ENCODE assay signal across 8 cellular contexts in the genomic region with DNA sequence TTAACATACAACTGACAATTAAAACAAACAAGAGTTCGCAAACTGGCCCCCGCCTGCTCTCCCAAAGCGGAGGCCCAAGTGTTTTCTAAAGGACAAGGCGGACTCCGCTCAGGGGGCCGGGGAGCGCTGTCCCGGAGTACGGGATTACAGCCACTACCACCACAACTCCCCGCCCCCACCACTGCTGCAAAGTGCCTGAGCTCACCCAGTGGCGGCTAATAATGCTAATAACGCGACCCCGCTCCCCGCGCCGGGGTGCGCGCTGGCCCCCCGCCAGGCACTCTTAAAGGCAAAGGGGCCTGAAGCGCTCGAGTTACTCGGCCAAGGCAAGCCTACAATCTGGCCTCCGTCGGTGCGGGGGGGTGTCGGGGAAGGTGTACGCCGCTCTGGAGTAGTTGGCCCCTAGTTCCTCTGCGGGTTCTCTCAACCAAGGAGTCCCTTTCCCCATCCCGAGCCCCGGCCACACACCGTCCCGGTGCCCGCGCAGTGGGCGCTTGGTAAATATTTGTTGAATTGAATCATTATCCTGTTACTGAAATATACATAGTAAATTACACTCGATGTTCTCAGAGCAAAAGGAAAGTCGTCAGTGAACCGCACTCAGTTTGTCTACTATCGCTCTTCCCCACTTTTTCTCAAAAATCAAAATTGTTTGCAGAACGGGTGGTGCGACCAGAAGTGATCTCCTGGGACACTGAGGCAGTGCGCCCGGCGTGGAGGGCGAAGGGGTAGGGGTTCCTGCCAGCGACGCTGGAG. TPM values are rescaled to one million over a fixed set of nuclear protein-coding genes. Genes with fewer than 3 reads are reported as not detected.
DNase-seq lines count a peak whose midpoint lies in the region; ATAC-seq and TF ChIP-seq lines count a peak whose summit lies in the region.

No MANE protein-coding gene starts in this region.

- H3K9ac ChIP-seq in mammary epithelial cell (ENCODE audit: insufficient read depth, low read length), result peak overlapping the region; percentile 65

- no peak for ATAC-seq in thoracic aorta (ENCODE audit: insufficient number of reproducible peaks, low FRiP score, low read depth)
- no peak for ATAC-seq in HG03571 (IDR thresholded peaks at IDR 0.05; ENCODE audit: unreplicated experiment)
- ATAC-seq in HG03469 (IDR thresholded peaks at IDR 0.05; ENCODE audit: unreplicated experiment), result no peak

- peak overlapping the region; percentile 98 for H3K4me2 ChIP-seq in mammary epithelial cell (ENCODE audit: insufficient read depth, low read depth, low read length)

- peak overlapping the region; percentile 90 for H3K4me3 Mint-ChIP-seq in Caco-2 (ENCODE audit: unreplicated experiment)

- peaks cover 10% of the 10 kb centered on the region for H3K27me3 Mint-ChIP-seq in Caco-2 (ENCODE audit: insufficient read depth, unreplicated experiment)

- peaks cover 13% of the 10 kb centered on the region for H3K36me3 Mint-ChIP-seq in Caco-2 (ENCODE audit: insufficient read depth, unreplicated experiment)

- H3K9me3 Mint-ChIP-seq in Caco-2 (ENCODE audit: unreplicated experiment), result no peaks in the 10 kb centered on the region

- peak overlapping the region; percentile 95 for H2AFZ ChIP-seq in mammary epithelial cell (ENCODE audit: low read depth, low read length)

- intact Hi-C loops in Caco-2 (cut with micrococcal nuclease; ENCODE audit: unreplicated experiment), result loop anchor here (2.0 to 5.0 kb wide), 6 partner anchors 41 to 766 kb away; no protein-coding TSS in a partner anchor
- intact Hi-C loops in mammary epithelial cell (cut with micrococcal nuclease), result loop anchor here (2.0 to 5.0 kb wide), 2 partner anchors 39 to 629 kb away; no protein-coding TSS in a partner anchor

- BruUV-seq in Caco-2 (replicated peaks; lab: Mats Ljungman, UMichigan) (TSS peak; percentile 49), mammary epithelial cell (replicated peaks; lab: Mats Ljungman, UMichigan) (TSS peak; percentile 9)

- POLR2A ChIA-PET in Caco-2 (lab: Charles Lee), result no interaction called here

- H3K79me2 ChIP-seq in mammary epithelial cell (ENCODE audit: insufficient read depth, low read length), result peaks cover 24% of the 10 kb centered on the region

- no peaks in the 10 kb centered on the region for H3K27me3 ChIP-seq in Caco-2 (replicated peaks; ENCODE audit: control insufficient read depth, insufficient read depth, low read length)
- no peaks in the 10 kb centered on the region for H3K27me3 ChIP-seq in MG63
- H3K27me3 ChIP-seq in mammary epithelial cell (ENCODE audit: insufficient read depth, low read length), result no peaks in the 10 kb centered on the region
- H3K27me3 ChIP-seq in thoracic aorta (replicated peaks; ENCODE audit: insufficient read depth), result peaks cover 15% of the 10 kb centered on the region

- H3K27ac Mint-ChIP-seq in Caco-2 (ENCODE audit: unreplicated experiment), result peak overlapping the region; percentile 66

- dilution Hi-C loops in mammary epithelial cell (cut with HindIII; ENCODE audit: low sequenced_read_pairs), result loop anchor here (25.0 kb wide), 1 partner anchor 251 kb away; no protein-coding TSS in a partner anchor

- DNase-seq in Caco-2 (peak in 1 of 2 experiments; percentile 18), MG63 (peak; percentile 82), mammary epithelial cell (peak; percentile 49), left kidney (ENCODE audit: low read depth, low spot score) (peak; percentile 75), thoracic aorta (ENCODE audit: low spot score) (no peak)
- DNase-seq in NK-92 treated with Interleukin-12 subunit alpha and Interleukin-12 subunit beta, amount 100 ng/mL, for 24 hours (lab: John Stamatoyannopoulos, UW), result no peak

- peaks cover 7% of the 10 kb centered on the region; the same call in 1 of the 2 replicates for H3K4me1 ChIP-seq in Caco-2
- peaks cover 40% of the 10 kb centered on the region for H3K4me1 ChIP-seq in mammary epithelial cell (ENCODE audit: insufficient read depth, low read length)
- peaks cover 21 to 55% of the 10 kb centered on the region in 2 donors for H3K4me1 ChIP-seq in thoracic aorta (ENCODE audit: control insufficient read depth in 1 of 2, low read depth in 2 of 2)

- in situ Hi-C loops in mammary epithelial cell (cut with MboI; ENCODE audit: low sequenced_read_pairs in 2 of 2), result loop anchor here (5.0 to 25.0 kb wide), 7 partner anchors 126 to 599 kb away; no protein-coding TSS in a partner anchor

- WGBS in mammary epithelial cell (ENCODE audit: low coverage, missing lambda C conversion rate), result 4% methylated on average over 27 of the region's 49 CpGs

- H3K27ac ChIP-seq in mammary epithelial cell (ENCODE audit: insufficient read depth, low read depth, low read length) (peak overlapping the region; percentile 19), thoracic aorta (no peak overlapping the region)

- no peaks in the 10 kb centered on the region for H4K20me1 ChIP-seq in mammary epithelial cell (ENCODE audit: insufficient read depth, low read length)

- TF ChIP-seq CTCF in Caco-2 (IDR thresholded peaks at IDR 0.05; ENCODE audit: insufficient read depth in 1 of 2, low read depth in 1 of 2, low read length in 1 of 2, severe bottlenecking in 1 of 2, unreplicated experiment in 1 of 2) (no peak), mammary epithelial cell (conservative IDR thresholded peaks at IDR 0.05 in 1 of 2, IDR thresholded peaks at IDR 0.05 in 1 of 2; ENCODE audit: extremely low read depth in 1 of 2, insufficient read depth in 1 of 2, low read depth in 1 of 2, low read length in 2 of 2) (no peak), thoracic aorta (IDR thresholded peaks at IDR 0.05) (no peak)

- CTCF ChIA-PET in Caco-2 (lab: Charles Lee), result interaction anchor here (0.6 to 1.5 kb wide), 2 partner anchors 136 to 236 kb away, joined by 4 to 5 read pairs; no protein-coding TSS in a partner anchor
- CTCF ChIA-PET in mammary epithelial cell (lab: Charles Lee; ENCODE audit: low non-redundant PET), result no interaction called here

- peak overlapping the region; percentile 43 for H3K4me3 ChIP-seq in Caco-2 (ENCODE audit: low read depth, low read length)
- peak overlapping the region; percentile 76 for H3K4me3 ChIP-seq in MG63
- H3K4me3 ChIP-seq in mammary epithelial cell (replicated peaks in 1 of 3; ENCODE audit: insufficient read depth in 1 of 3, low read depth in 2 of 3, low read length in 3 of 3), result peak overlapping the region; percentile 68 to 86 (median 80)
- H3K4me3 ChIP-seq in thoracic aorta, result peak overlapping the region; percentile 75

- no peaks in the 10 kb centered on the region for H3K4me1 Mint-ChIP-seq in Caco-2 (ENCODE audit: low read depth, unreplicated experiment)

- H3K9me3 ChIP-seq in Caco-2, result no peaks in the 10 kb centered on the region
- H3K9me3 ChIP-seq in MG63, result no peaks in the 10 kb centered on the region
- H3K9me3 ChIP-seq in mammary epithelial cell (replicated peaks; ENCODE audit: insufficient read depth, low read length), result no peaks in the 10 kb centered on the region
- no peaks in the 10 kb centered on the region for H3K9me3 ChIP-seq in thoracic aorta

- H3K36me3 ChIP-seq in Caco-2 (ENCODE audit: control insufficient read depth, insufficient read depth, low read length) (no peaks in the 10 kb centered on the region), MG63 (no peaks in the 10 kb centered on the region), mammary epithelial cell (ENCODE audit: insufficient read depth, low read length) (no peaks in the 10 kb centered on the region), thoracic aorta (no peaks in the 10 kb centered on the region)

RNA-seq across cellular contexts. Expression of a gene that starts 0.8 kb away (rescaled TPM):
- total RNA-seq in Caco-2 (2022) (8.8 and 8.9 TPM in 2 replicates), mammary epithelial cell (10 to 100 TPM in 1 of 2 donors, 1 to 10 TPM in 1; 7.2 to 19.7 TPM), thoracic aorta (1 to 10 TPM; 5.4 to 6.5 TPM)
- 14.2 and 21.7 TPM in 2 replicates for total RNA-seq in MG63 (2014; rRNA removed; shearing (Covaris generic); ENCODE audit: low replicate concordance)
- polyA plus RNA-seq in mammary epithelial cell, result 6.8 TPM
- 11.0 TPM for polyA minus RNA-seq in mammary epithelial cell

Comparison
In these comparisons a context has a peak if more than half of its experiments do, and no peak if none do; other contexts are left out.
1. DNase-seq: peak in MG63 (single experiment), mammary epithelial cell (single experiment) and left kidney (single experiment); none in thoracic aorta (single experiment) and NK-92 treated with Interleukin-12 subunit alpha and Interleukin-12 subunit beta, amount 100 ng/mL, for 24 hours (single experiment).
2. Peak in every context shown above with its lines, with median percentiles within 50 percentile points of each other: H3K4me3 ChIP-seq.